Comparison of ENCODE assay signal across 1 cellular context in the genomic region with DNA sequence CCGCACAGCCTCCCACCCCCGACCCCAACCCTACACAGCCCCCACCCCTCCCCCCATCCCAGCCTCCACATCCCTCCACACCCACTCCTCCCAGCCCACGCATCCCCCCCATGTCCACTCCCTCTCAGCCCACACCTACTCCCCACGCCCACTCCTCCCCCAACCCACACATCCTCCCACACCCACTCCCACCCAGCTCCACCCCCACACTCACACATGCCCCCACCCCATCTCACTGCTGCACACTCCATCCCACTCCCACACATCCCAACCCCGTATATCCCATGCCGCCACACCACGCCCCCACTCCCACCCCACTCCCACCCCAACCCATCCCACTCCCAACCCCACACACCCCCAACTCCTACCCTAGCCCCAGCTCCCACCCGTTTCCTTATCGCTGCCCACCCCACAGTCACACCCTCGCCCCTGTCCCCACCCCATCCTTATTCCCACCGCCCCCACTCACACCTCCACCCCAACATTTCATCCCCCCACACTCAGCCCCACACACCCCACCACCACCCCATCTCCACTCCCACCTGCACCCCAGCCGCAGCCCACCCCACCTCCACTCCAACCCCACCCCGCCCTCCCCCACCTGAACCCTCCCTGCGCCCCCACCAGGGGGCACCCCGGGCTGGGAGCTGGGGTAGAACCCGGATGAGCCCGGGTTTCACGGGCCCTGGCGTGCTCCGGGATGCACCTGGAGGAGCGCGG.
TF ChIP-seq lines count a peak whose summit lies in the region.

No MANE protein-coding gene starts in this region.

TF ChIP-seq in WTC11, 78 proteins besides CTCF, POLR2A, EP300 and RAD21 (continued from another document):
- TF ChIP-seq, protein P1, sequence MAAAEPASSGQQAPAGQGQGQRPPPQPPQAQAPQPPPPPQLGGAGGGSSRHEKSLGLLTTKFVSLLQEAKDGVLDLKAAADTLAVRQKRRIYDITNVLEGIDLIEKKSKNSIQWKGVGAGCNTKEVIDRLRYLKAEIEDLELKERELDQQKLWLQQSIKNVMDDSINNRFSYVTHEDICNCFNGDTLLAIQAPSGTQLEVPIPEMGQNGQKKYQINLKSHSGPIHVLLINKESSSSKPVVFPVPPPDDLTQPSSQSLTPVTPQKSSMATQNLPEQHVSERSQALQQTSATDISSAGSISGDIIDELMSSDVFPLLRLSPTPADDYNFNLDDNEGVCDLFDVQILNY (CRISPR knock-in tag; IDR thresholded peaks at IDR 0.05): no peak
- TF ChIP-seq NR1H2 (CRISPR knock-in tag; IDR thresholded peaks at IDR 0.05): no peak
TF ChIP-seq in WTC11: peak in this region for 0.
